In the genomic region with DNA sequence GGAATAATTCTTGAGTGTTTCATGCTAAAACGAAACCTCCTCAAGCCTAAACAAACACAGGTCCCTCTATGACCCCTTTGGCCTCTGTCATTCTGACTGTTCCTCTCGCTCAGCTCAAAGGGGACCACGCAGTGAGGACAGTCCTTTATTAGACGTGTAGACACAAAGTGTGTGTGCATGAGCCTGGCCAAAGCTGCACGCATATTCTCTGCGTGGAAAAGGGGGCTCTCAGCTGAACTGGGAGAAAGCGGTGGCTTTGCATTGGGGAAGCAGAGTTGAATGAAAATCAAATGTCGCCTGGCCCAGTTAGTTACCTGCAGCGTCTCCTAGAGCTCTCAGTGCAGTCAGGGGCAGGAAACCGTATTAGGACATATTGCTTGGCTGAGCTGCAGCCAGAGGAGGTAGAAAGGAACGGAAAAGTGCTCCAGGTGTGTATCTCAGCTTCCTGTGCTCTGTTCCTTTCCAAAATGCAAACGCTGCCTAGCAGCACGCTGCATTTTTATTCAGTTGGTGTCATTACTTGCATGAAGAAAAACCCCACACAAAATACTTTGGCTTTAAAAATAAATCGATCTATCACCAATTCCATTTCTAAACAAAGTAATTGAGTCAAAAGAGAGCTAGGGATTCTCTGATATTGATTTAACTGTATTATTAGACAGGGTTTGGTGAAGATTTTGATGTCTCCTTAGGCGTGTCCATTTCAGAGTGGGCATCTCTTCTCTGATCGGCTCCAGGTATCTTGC, we compare ENCODE assay signal across 1 cellular context.
A peak's percentile ranks its signal among the peaks of the same experiment; 100 is the strongest.
TF ChIP-seq lines count a peak whose summit lies in the region.

No MANE protein-coding gene starts in this region.

TF ChIP-seq in H1, 55 proteins besides CTCF, POLR2A, EP300 and RAD21:
- TF ChIP-seq SP1 (IDR thresholded peaks at IDR 0.05; ENCODE audit: low read depth, low read length) (0 out of 2 replicates have a peak, but pooled peaks have one; percentile 1), SUZ12 (IDR thresholded peaks at IDR 0.05; ENCODE audit: low read length) (peak; percentile 58), RNF2 (IDR thresholded peaks at IDR 0.05; ENCODE audit: borderline replicate concordance, low read depth, low read length, missing control alignments, poor library complexity, severe bottlenecking) (peak; percentile 76), ZNF274 (IDR thresholded peaks at IDR 0.05; ENCODE audit: borderline replicate concordance, extremely low read depth, low read length) (no peak), EZH2 (IDR thresholded peaks at IDR 0.05; ENCODE audit: low read depth, low read length, severe bottlenecking) (peak; percentile 80), TBP (IDR thresholded peaks at IDR 0.05; ENCODE audit: low read depth, low read length) (no peak)
TF ChIP-seq in H1: peak in this region for 4.
